In genomic region chr1:228830954-228831481, GRCh38 we compare ENCODE assay signal across 8 cellular contexts.
DNase-seq lines count a peak whose midpoint lies in the region; ATAC-seq and TF ChIP-seq lines count a peak whose summit lies in the region.

No MANE protein-coding gene starts in this region.

- WGBS in lung, 2 donors = 66 to 74% methylated on average over 7 of the region's 7 CpGs
- 69% methylated on average over 7 of the region's 7 CpGs for whole genome bisulfite sequencing in right cardiac atrium

- TF ChIP-seq CTCF in lung (IDR thresholded peaks at IDR 0.05; ENCODE audit: control extremely low read depth, extremely low read depth) = no peak

- intact Hi-C loops in right cardiac atrium (cut with DNase I) = no loop called here

- H3K27me3 ChIP-seq in lung (ENCODE audit: control insufficient read depth, insufficient read depth) (no peaks in the 10 kb centered on the region), right cardiac atrium (ENCODE audit: control insufficient read depth, insufficient read depth) (no peaks in the 10 kb centered on the region)

- no peaks in the 10 kb centered on the region for H3K36me3 ChIP-seq in lung (ENCODE audit: control insufficient read depth in 2 of 2, insufficient read depth in 2 of 2, low read length in 2 of 2)

- H3K4me3 ChIP-seq in lung (no peak overlapping the region), right cardiac atrium (ENCODE audit: low read length) (no peak overlapping the region)

- H3K4me1 ChIP-seq in lung (ENCODE audit: control insufficient read depth in 2 of 2, insufficient read depth in 2 of 2, low read length in 2 of 2) (peaks cover 4 to 6% of the 10 kb centered on the region in 2 donors), right cardiac atrium (ENCODE audit: control insufficient read depth, insufficient read depth, low read length) (no peaks in the 10 kb centered on the region)

- DNase-seq in RKO (ENCODE audit: low spot score) = peak; percentile 34
- DNase-seq in lung (ENCODE audit: low spot score) = no peak
- DNase-seq in NCI-H2227 treated with DMSO at 0.1 percent for 48 hours (lab: John Stamatoyannopoulos, UW) = no peak
- no peak for DNase-seq in right cardiac atrium
- no peak for DNase-seq in NCI-H1436 treated with DMSO at 0.1 percent for 48 hours (lab: John Stamatoyannopoulos, UW)
- DNase-seq in SW 1271 (lab: John Stamatoyannopoulos, UW) = no peak

- peaks cover 0 to 1% of the 10 kb centered on the region in 2 donors for H3K9me3 ChIP-seq in lung (ENCODE audit: control insufficient read depth in 2 of 2, insufficient read depth in 1 of 2, low read length in 1 of 2)
- no peaks in the 10 kb centered on the region for H3K9me3 ChIP-seq in right cardiac atrium (ENCODE audit: control insufficient read depth, low read length)

- ATAC-seq in GM18519 (IDR thresholded peaks at IDR 0.05; ENCODE audit: low FRiP score, unreplicated experiment) (peak; percentile 49), HG02571 (IDR thresholded peaks at IDR 0.05; ENCODE audit: unreplicated experiment) (peak; percentile 83), lung (ENCODE audit: insufficient read depth, low FRiP score) (peak; percentile 30), right cardiac atrium (no peak)

- no peak overlapping the region for H3K27ac ChIP-seq in lung (ENCODE audit: low read depth in 1 of 2, low read length in 1 of 2)
- no peak overlapping the region for H3K27ac ChIP-seq in right cardiac atrium (ENCODE audit: low read length)

Comparison
In these comparisons a context has a peak if more than half of its experiments do, and no peak if none do; other contexts are left out.
1. ATAC-seq: peak in GM18519 (single experiment), HG02571 (single experiment) and lung (single experiment); none in right cardiac atrium (0 of 2).